ENCODE assay signal across 16 cellular contexts in genomic region chr10:32893431-32893830, GRCh38.
DNase-seq lines count a peak whose midpoint lies in the region; ATAC-seq and TF ChIP-seq lines count a peak whose summit lies in the region.
"Had no signal": no experiment of that assay in that cellular context is flagged by ENCODE, and none has a peak within 500 bp of the region (broad histone marks: within the 10 kb centered on the region; RNA-seq: fewer than 3 reads in every experiment).

No MANE protein-coding gene starts in this region.

- H3K56ac ChIP-seq in IMR-90 (ENCODE audit: extremely low read depth, insufficient read depth, low read length) = no peak overlapping the region

- peaks cover 12% of the 10 kb centered on the region for H3K36me3 ChIP-seq in IMR-90 (ENCODE audit: control insufficient read depth, insufficient read depth, low read length)
- no peaks in the 10 kb centered on the region for H3K36me3 ChIP-seq in WERI-Rb-1
- H3K36me3 ChIP-seq in trophoblast cell (ENCODE audit: control insufficient read depth in 1 of 2, insufficient read depth in 2 of 2, low read length in 2 of 2) = peaks cover 2 to 7% of the 10 kb centered on the region in 2 experiments

- H2AK9ac ChIP-seq in IMR-90 (replicated peaks; ENCODE audit: low read depth, low read length, poor library complexity) = no peak overlapping the region

- peaks cover 10 to 26% of the 10 kb centered on the region in 2 experiments for H3K79me1 ChIP-seq in IMR-90 (ENCODE audit: low read depth in 1 of 2, low read length in 2 of 2)
- H3K79me1 ChIP-seq in trophoblast cell (ENCODE audit: low read length) = no peaks in the 10 kb centered on the region

- intact Hi-C loops in IMR-90 (cut with micrococcal nuclease) = no loop called here

- peak; percentile 14 for DNase-seq in ACHN
- DNase-seq in IMR-90 = no peak
- DNase-seq in WERI-Rb-1 = no peak
- DNase-seq in iPS-NIHi7 (ENCODE audit: extremely low spot score) = peak; percentile 74
- no peak for DNase-seq in GM03348 (ENCODE audit: low spot score)
- DNase-seq in activated naive CD4-positive, alpha-beta T cell treated with anti-CD3 and anti-CD28 coated beads, Interleukin-2, amount 50 U/mL, for 72 hours (ENCODE audit: low spot score in 2 of 2) = no peak
- no peak for DNase-seq in trophoblast cell
- no peak for DNase-seq in NCI-H2227 treated with DMSO at 0.1 percent for 48 hours (lab: John Stamatoyannopoulos, UW)
- DNase-seq: activated CD4-positive, alpha-beta T cell treated with anti-CD3 and anti-CD28 coated beads, Interleukin-2, amount 50 U/mL, for 48 hours; body of pancreas; head of caudate nucleus; NCI-H2029; posterior cingulate gyrus; stimulated activated CD4-positive, alpha-beta T cell treated with anti-CD3 and anti-CD28 coated beads, Interleukin-2, amount 100 ng/mL, for 24 hours; T-helper 2 cell had no signal

- no peak overlapping the region for H2BK15ac ChIP-seq in IMR-90 (ENCODE audit: low read depth, low read length)

- no peak overlapping the region for H3K14ac ChIP-seq in IMR-90 (replicated peaks; ENCODE audit: low read depth, low read length)
- no peak overlapping the region for H3K14ac ChIP-seq in trophoblast cell (ENCODE audit: low read length)

- H3K27ac ChIP-seq in IMR-90 (ENCODE audit: insufficient read depth, low read length) (no peak overlapping the region), WERI-Rb-1 (no peak overlapping the region), trophoblast cell (ENCODE audit: low read depth, low read length) (no peak overlapping the region)
- H3K27ac ChIP-seq: body of pancreas had no signal

- CTCF ChIA-PET in IMR-90 (lab: Yijun Ruan, JAX) = no interaction called here

- TF ChIP-seq POLR2A in IMR-90 (IDR thresholded peaks at IDR 0.05; ENCODE audit: low read depth, low read length) = no peak

- BruUV-seq in IMR-90 (replicated peaks; lab: Mats Ljungman, UMichigan) = no TSS peak

- H2BK120ac ChIP-seq in IMR-90 (ENCODE audit: low read depth, low read length) = no peak overlapping the region
- no peak overlapping the region for H2BK120ac ChIP-seq in trophoblast cell (ENCODE audit: insufficient read depth, low read length, poor library complexity)

- H3K4me3 ChIP-seq in IMR-90 (ENCODE audit: insufficient read depth, low read depth, low read length) = no peak overlapping the region
- no peak overlapping the region for H3K4me3 ChIP-seq in WERI-Rb-1 (ENCODE audit: low read depth, low read length)
- no peak overlapping the region for H3K4me3 ChIP-seq in trophoblast cell (ENCODE audit: low read depth, low read length)
- H3K4me3 ChIP-seq: body of pancreas had no signal

- no peak overlapping the region for H2BK20ac ChIP-seq in IMR-90 (ENCODE audit: low read depth, low read length)

- ATAC-seq in IMR-90 (ENCODE audit: low read depth) = no peak
- no peak for ATAC-seq in activated naive CD4-positive, alpha-beta T cell treated with anti-CD3 and anti-CD28 coated beads, Interleukin-2, amount 50 U/mL, for 72 hours
- ATAC-seq: body of pancreas had no signal

- H2BK12ac ChIP-seq in trophoblast cell (ENCODE audit: low read length) = no peak overlapping the region

- no peak overlapping the region for H2AK5ac ChIP-seq in IMR-90 (ENCODE audit: low read depth, low read length)
- no peak overlapping the region for H2AK5ac ChIP-seq in trophoblast cell (ENCODE audit: low read length)

- no peak for TF ChIP-seq CTCF in IMR-90 (conservative IDR thresholded peaks at IDR 0.05; ENCODE audit: low read depth, low read length)
- TF ChIP-seq CTCF in WERI-Rb-1 (IDR thresholded peaks at IDR 0.05; ENCODE audit: low read depth, low read length) = peak; percentile 16; the same call in 1 of the 2 replicates

- H4K12ac ChIP-seq in trophoblast cell (ENCODE audit: low read depth, low read length) = no peak overlapping the region

- H3K23ac ChIP-seq in IMR-90 (ENCODE audit: low read depth, low read length) (no peak overlapping the region), trophoblast cell (ENCODE audit: low read length) (no peak overlapping the region)

- dilution Hi-C loops in IMR-90 (cut with HindIII; ENCODE audit: low sequenced_read_pairs, unreplicated experiment) = no loop called here

- no peak overlapping the region for H3K18ac ChIP-seq in IMR-90 (ENCODE audit: low read depth, low read length)
- no peak overlapping the region for H3K18ac ChIP-seq in trophoblast cell (ENCODE audit: low read length)

- no peak overlapping the region for H3K4ac ChIP-seq in IMR-90 (ENCODE audit: low read depth, low read length)
- no peak overlapping the region for H3K4ac ChIP-seq in trophoblast cell (ENCODE audit: low read depth, low read length)

- H3K9me3 ChIP-seq in IMR-90 (ENCODE audit: control insufficient read depth, insufficient read depth, low read length) = no peaks in the 10 kb centered on the region
- H3K9me3 ChIP-seq in WERI-Rb-1 (ENCODE audit: severe bottlenecking) = no peaks in the 10 kb centered on the region
- no peaks in the 10 kb centered on the region for H3K9me3 ChIP-seq in trophoblast cell (ENCODE audit: insufficient read depth, low read depth, low read length)
- H3K9me3 ChIP-seq: body of pancreas had no signal

- no peaks in the 10 kb centered on the region; the same call in 1 of the 2 replicates for H4K20me1 ChIP-seq in IMR-90 (ENCODE audit: insufficient read depth, low read length)

- H3K36me3 Mint-ChIP-seq in activated naive CD4-positive, alpha-beta T cell treated with anti-CD3 and anti-CD28 coated beads, Interleukin-2, amount 50 U/mL, for 72 hours = no peaks in the 10 kb centered on the region

- no peak overlapping the region for H3K4me2 ChIP-seq in IMR-90 (ENCODE audit: low read depth, low read length)
- no peak overlapping the region for H3K4me2 ChIP-seq in trophoblast cell (ENCODE audit: low read length)

- H4K91ac ChIP-seq in IMR-90 (ENCODE audit: insufficient read depth, low read depth, low read length) (no peak overlapping the region), trophoblast cell (ENCODE audit: low read depth, low read length) (no peak overlapping the region)

- WGBS in IMR-90 (ENCODE audit: extremely low coverage in 2 of 2, insufficient read length in 1 of 2), 2 experiments = no CpG with 5 or more reads among the region's 2 CpGs
- no CpG with 5 or more reads among the region's 2 CpGs for WGBS in trophoblast cell (ENCODE audit: extremely low coverage, insufficient coverage, insufficient read length)

- H2BK5ac ChIP-seq in IMR-90 (ENCODE audit: low read depth, low read length, poor library complexity, severe bottlenecking) = no peak overlapping the region
- H2BK5ac ChIP-seq in trophoblast cell (ENCODE audit: low read depth, low read length, poor library complexity) = no peak overlapping the region

- no peaks in the 10 kb centered on the region for H3K27me3 ChIP-seq in IMR-90 (ENCODE audit: control insufficient read depth, insufficient read depth, low read length)
- no peaks in the 10 kb centered on the region for H3K27me3 ChIP-seq in WERI-Rb-1 (ENCODE audit: insufficient read depth, low read depth, severe bottlenecking)
- H3K27me3 ChIP-seq in trophoblast cell (ENCODE audit: insufficient read depth, low read length) = no peaks in the 10 kb centered on the region
- H3K27me3 ChIP-seq: body of pancreas had no signal

- H4K8ac ChIP-seq in IMR-90 (ENCODE audit: low read depth in 2 of 2, low read length in 2 of 2) = no peak overlapping the region
- H4K8ac ChIP-seq in trophoblast cell (ENCODE audit: low read depth, low read length) = no peak overlapping the region

- H2AFZ ChIP-seq in IMR-90 (replicated peaks; ENCODE audit: low read length, poor library complexity) = no peak overlapping the region
- H2AFZ ChIP-seq in trophoblast cell (ENCODE audit: insufficient read depth, low read length, poor library complexity) = no peak overlapping the region

- no peaks in the 10 kb centered on the region for H3K79me2 ChIP-seq in trophoblast cell (ENCODE audit: control insufficient read depth, insufficient read depth, low read length, poor library complexity)

- POLR2A ChIA-PET in IMR-90 (lab: Charles Lee; ENCODE audit: unreplicated experiment) = interaction anchor here (0.6 kb wide), 1 partner anchor 39 kb away, joined by 3 read pairs; no protein-coding TSS in a partner anchor

- in situ Hi-C loops in ACHN (cut with HindIII; ENCODE audit: low pct_ligation_motif_present, low pct_unique_long_range_greater_than_20kb, low sequenced_read_pairs) = no loop called here
- in situ Hi-C loops in IMR-90 (cut with MboI; ENCODE audit: low sequenced_read_pairs) = no loop called here

- peak overlapping the region; percentile 63; the same call in 1 of the 2 replicates for H4K5ac ChIP-seq in IMR-90 (ENCODE audit: low read depth, low read length)

- no peak overlapping the region for H3K27ac Mint-ChIP-seq in activated naive CD4-positive, alpha-beta T cell treated with anti-CD3 and anti-CD28 coated beads, Interleukin-2, amount 50 U/mL, for 72 hours
- H3K27ac Mint-ChIP-seq: activated T-helper 2 cell treated with anti-CD3 and anti-CD28 coated beads, Interferon-gamma antibody, Interleukin-2, Interleukin-4, amounts not matched to agents 10 μg/mL and 5 μg/mL and 100 μg/mL, durations not matched to agents 14 hours and 24 hours and 36 hours had no signal

- no peaks in the 10 kb centered on the region for H3K4me1 ChIP-seq in IMR-90 (ENCODE audit: control insufficient read depth, insufficient read depth, low read length)
- peaks cover 0 to 2% of the 10 kb centered on the region in 2 experiments for H3K4me1 ChIP-seq in trophoblast cell (ENCODE audit: control insufficient read depth in 1 of 2, insufficient read depth in 2 of 2, low read length in 2 of 2)
- H3K4me1 ChIP-seq: body of pancreas had no signal

- H3K9me3 Mint-ChIP-seq in activated naive CD4-positive, alpha-beta T cell treated with anti-CD3 and anti-CD28 coated beads, Interleukin-2, amount 50 U/mL, for 72 hours = no peaks in the 10 kb centered on the region
- H3K9me3 Mint-ChIP-seq: activated T-helper 2 cell treated with anti-CD3 and anti-CD28 coated beads, Interferon-gamma antibody, Interleukin-2, Interleukin-4, amounts not matched to agents 10 μg/mL and 5 μg/mL and 100 μg/mL, durations not matched to agents 14 hours and 24 hours and 36 hours had no signal

- H3K9ac ChIP-seq in IMR-90 (ENCODE audit: low read depth, low read length) (no peak overlapping the region), trophoblast cell (ENCODE audit: low read length) (no peak overlapping the region)

- peaks cover 11% of the 10 kb centered on the region; the same call in 1 of the 2 replicates for H3K9me1 ChIP-seq in IMR-90 (ENCODE audit: insufficient read depth, low read length)

- TF ChIP-seq RAD21 in IMR-90 (IDR thresholded peaks at IDR 0.05; ENCODE audit: low read length) = no peak

TF ChIP-seq in IMR-90, 13 proteins besides CTCF, POLR2A, EP300 and RAD21:
- no peak for TF ChIP-seq RCOR1 (IDR thresholded peaks at IDR 0.05; ENCODE audit: insufficient replicate concordance, low read length)
- TF ChIP-seq SMC3 (IDR thresholded peaks at IDR 0.05; ENCODE audit: low read depth, low read length) = no peak
- no peak for TF ChIP-seq MAFK (IDR thresholded peaks at IDR 0.05; ENCODE audit: low read depth, low read length)
- no peak for TF ChIP-seq CHD1 (IDR thresholded peaks at IDR 0.05; ENCODE audit: low read depth, low read length)
- TF ChIP-seq RFX5 (IDR thresholded peaks at IDR 0.05; ENCODE audit: low read depth, low read length) = no peak
- TF ChIP-seq CEBPB (IDR thresholded peaks at IDR 0.05; ENCODE audit: low read depth, low read length) = no peak
- no peak for TF ChIP-seq NFE2L2 (IDR thresholded peaks at IDR 0.05; ENCODE audit: low read depth, low read length)

Comparison
In these comparisons a context has a peak if more than half of its experiments do, and no peak if none do; other contexts are left out.
1. DNase-seq: peak in ACHN (single experiment) and iPS-NIHi7 (single experiment); none in IMR-90 (single experiment), WERI-Rb-1 (single experiment), GM03348 (single experiment), activated naive CD4-positive, alpha-beta T cell treated with anti-CD3 and anti-CD28 coated beads, Interleukin-2, amount 50 U/mL, for 72 hours (0 of 2), trophoblast cell (0 of 2) and NCI-H2227 treated with DMSO at 0.1 percent for 48 hours (single experiment).